ENCODE assay signal across 1 cellular context in the genomic region with DNA sequence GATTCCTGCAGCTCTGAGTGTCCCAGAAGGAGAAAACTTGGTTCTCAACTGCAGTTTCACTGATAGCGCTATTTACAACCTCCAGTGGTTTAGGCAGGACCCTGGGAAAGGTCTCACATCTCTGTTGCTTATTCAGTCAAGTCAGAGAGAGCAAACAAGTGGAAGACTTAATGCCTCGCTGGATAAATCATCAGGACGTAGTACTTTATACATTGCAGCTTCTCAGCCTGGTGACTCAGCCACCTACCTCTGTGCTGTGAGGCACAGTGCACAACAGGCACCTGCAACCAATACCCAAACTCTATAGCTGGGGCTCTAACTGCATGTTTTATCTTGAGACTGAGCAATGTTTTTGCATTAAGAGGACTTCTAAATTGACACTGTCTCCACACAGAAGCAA.
TF ChIP-seq lines count a peak whose summit lies in the region.

No MANE protein-coding gene starts in this region.

TF ChIP-seq in HepG2, 621 proteins besides CTCF, POLR2A, EP300 and RAD21 (continued from another document):
- TF ChIP-seq ZMAT3 (CRISPR knock-in tag; conservative IDR thresholded peaks at IDR 0.05) = no peak
- TF ChIP-seq, protein P1, sequence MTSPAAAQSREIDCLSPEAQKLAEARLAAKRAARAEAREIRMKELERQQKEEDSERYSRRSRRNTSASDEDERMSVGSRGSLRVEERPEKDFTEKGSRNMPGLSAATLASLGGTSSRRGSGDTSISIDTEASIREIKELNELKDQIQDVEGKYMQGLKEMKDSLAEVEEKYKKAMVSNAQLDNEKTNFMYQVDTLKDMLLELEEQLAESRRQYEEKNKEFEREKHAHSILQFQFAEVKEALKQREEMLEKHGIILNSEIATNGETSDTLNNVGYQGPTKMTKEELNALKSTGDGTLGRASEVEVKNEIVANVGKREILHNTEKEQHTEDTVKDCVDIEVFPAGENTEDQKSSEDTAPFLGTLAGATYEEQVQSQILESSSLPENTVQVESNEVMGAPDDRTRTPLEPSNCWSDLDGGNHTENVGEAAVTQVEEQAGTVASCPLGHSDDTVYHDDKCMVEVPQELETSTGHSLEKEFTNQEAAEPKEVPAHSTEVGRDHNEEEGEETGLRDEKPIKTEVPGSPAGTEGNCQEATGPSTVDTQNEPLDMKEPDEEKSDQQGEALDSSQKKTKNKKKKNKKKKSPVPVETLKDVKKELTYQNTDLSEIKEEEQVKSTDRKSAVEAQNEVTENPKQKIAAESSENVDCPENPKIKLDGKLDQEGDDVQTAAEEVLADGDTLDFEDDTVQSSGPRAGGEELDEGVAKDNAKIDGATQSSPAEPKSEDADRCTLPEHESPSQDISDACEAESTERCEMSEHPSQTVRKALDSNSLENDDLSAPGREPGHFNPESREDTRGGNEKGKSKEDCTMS (CRISPR knock-in tag; conservative IDR thresholded peaks at IDR 0.05) = no peak
- no peak for TF ChIP-seq KDM5A (IDR thresholded peaks at IDR 0.05; ENCODE audit: borderline replicate concordance, low read length)
- no peak for TF ChIP-seq RXRB (CRISPR knock-in tag; IDR thresholded peaks at IDR 0.05; ENCODE audit: borderline replicate concordance)
- TF ChIP-seq ZNF879 (CRISPR knock-in tag; IDR thresholded peaks at IDR 0.05) = no peak
- TF ChIP-seq ISX (CRISPR knock-in tag; conservative IDR thresholded peaks at IDR 0.05) = no peak
- TF ChIP-seq ONECUT2 (CRISPR knock-in tag; IDR thresholded peaks at IDR 0.05) = no peak
- TF ChIP-seq, protein P2, sequence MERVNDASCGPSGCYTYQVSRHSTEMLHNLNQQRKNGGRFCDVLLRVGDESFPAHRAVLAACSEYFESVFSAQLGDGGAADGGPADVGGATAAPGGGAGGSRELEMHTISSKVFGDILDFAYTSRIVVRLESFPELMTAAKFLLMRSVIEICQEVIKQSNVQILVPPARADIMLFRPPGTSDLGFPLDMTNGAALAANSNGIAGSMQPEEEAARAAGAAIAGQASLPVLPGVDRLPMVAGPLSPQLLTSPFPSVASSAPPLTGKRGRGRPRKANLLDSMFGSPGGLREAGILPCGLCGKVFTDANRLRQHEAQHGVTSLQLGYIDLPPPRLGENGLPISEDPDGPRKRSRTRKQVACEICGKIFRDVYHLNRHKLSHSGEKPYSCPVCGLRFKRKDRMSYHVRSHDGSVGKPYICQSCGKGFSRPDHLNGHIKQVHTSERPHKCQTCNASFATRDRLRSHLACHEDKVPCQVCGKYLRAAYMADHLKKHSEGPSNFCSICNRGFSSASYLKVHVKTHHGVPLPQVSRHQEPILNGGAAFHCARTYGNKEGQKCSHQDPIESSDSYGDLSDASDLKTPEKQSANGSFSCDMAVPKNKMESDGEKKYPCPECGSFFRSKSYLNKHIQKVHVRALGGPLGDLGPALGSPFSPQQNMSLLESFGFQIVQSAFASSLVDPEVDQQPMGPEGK (CRISPR knock-in tag; IDR thresholded peaks at IDR 0.05) = no peak
- no peak for TF ChIP-seq TBX2 (CRISPR knock-in tag; IDR thresholded peaks at IDR 0.05; ENCODE audit: borderline replicate concordance)
- TF ChIP-seq POLR2AphosphoS5 (IDR thresholded peaks at IDR 0.05; ENCODE audit: low read depth, low read length) = no peak
- no peak for TF ChIP-seq SP1 (IDR thresholded peaks at IDR 0.05)
- TF ChIP-seq SP1 (CRISPR knock-in tag; IDR thresholded peaks at IDR 0.05) = no peak
